In the genomic region with DNA sequence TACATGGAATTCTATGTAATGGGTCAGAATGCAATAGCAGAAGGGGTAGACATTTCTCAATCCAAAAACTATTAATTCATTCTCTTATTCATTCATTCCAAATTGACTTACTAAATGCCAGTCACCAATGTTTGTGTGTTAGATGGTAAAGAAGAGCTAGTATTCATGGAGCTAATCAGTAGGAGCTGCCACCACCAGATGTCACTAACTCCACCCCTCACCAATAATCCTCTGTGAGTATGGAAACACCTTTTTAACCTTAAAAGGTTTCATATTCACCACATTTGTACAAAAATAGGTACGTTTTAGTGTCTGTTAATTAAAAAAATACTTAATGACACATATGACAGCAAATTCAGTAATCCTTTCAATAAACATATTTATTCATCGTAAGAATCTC, we compare ENCODE assay signal across 1 cellular context.
TF ChIP-seq lines count a peak whose summit lies in the region.

No MANE protein-coding gene starts in this region.

TF ChIP-seq in WTC11, 78 proteins besides CTCF, POLR2A, EP300 and RAD21 (continued from another document):
- TF ChIP-seq USF2 (CRISPR knock-in tag; IDR thresholded peaks at IDR 0.05) (no peak), PRDM15 (CRISPR knock-in tag; IDR thresholded peaks at IDR 0.05) (no peak), TEAD4 (CRISPR knock-in tag; IDR thresholded peaks at IDR 0.05) (no peak), NR2C2 (CRISPR knock-in tag; IDR thresholded peaks at IDR 0.05) (no peak), CREM (CRISPR knock-in tag; IDR thresholded peaks at IDR 0.05) (no peak), CBFB (CRISPR knock-in tag; IDR thresholded peaks at IDR 0.05; ENCODE audit: low read depth) (no peak), SMAD4 (CRISPR knock-in tag; IDR thresholded peaks at IDR 0.05) (no peak), NFATC4 (CRISPR knock-in tag; IDR thresholded peaks at IDR 0.05) (no peak)
- TF ChIP-seq, protein P1, sequence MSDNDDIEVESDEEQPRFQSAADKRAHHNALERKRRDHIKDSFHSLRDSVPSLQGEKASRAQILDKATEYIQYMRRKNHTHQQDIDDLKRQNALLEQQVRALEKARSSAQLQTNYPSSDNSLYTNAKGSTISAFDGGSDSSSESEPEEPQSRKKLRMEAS (CRISPR knock-in tag; IDR thresholded peaks at IDR 0.05), result no peak
- TF ChIP-seq, protein P2, sequence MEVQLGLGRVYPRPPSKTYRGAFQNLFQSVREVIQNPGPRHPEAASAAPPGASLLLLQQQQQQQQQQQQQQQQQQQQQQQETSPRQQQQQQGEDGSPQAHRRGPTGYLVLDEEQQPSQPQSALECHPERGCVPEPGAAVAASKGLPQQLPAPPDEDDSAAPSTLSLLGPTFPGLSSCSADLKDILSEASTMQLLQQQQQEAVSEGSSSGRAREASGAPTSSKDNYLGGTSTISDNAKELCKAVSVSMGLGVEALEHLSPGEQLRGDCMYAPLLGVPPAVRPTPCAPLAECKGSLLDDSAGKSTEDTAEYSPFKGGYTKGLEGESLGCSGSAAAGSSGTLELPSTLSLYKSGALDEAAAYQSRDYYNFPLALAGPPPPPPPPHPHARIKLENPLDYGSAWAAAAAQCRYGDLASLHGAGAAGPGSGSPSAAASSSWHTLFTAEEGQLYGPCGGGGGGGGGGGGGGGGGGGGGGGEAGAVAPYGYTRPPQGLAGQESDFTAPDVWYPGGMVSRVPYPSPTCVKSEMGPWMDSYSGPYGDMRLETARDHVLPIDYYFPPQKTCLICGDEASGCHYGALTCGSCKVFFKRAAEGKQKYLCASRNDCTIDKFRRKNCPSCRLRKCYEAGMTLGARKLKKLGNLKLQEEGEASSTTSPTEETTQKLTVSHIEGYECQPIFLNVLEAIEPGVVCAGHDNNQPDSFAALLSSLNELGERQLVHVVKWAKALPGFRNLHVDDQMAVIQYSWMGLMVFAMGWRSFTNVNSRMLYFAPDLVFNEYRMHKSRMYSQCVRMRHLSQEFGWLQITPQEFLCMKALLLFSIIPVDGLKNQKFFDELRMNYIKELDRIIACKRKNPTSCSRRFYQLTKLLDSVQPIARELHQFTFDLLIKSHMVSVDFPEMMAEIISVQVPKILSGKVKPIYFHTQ (CRISPR knock-in tag; IDR thresholded peaks at IDR 0.05), result no peak
TF ChIP-seq in WTC11: peak in this region for 0.
